Comparison of ENCODE assay signal across 17 cellular contexts in genomic region chr5:147860641-147861025, GRCh38. TPM values are rescaled to one million over a fixed set of nuclear protein-coding genes. Genes with fewer than 3 reads are reported as not detected.
DNase-seq lines count a peak whose midpoint lies in the region; ATAC-seq and TF ChIP-seq lines count a peak whose summit lies in the region.
"Had no signal": no experiment of that assay in that cellular context is flagged by ENCODE, and none has a peak within 500 bp of the region (broad histone marks: within the 10 kb centered on the region; RNA-seq: fewer than 3 reads in every experiment).

No MANE protein-coding gene starts in this region.

- no peak overlapping the region for H2BK20ac ChIP-seq in H9 (ENCODE audit: low read depth, low read length, poor library complexity, severe bottlenecking)

- H3K4me3 Mint-ChIP-seq in H9 (no peak overlapping the region), nephron (no peak overlapping the region)

- H3K27ac ChIP-seq in H9 (ENCODE audit: insufficient read length, low read depth, low read length) (peak overlapping the region; percentile 77), colonic mucosa (no peak overlapping the region), smooth muscle cell (ENCODE audit: low read depth) (no peak overlapping the region)
- H3K27ac ChIP-seq: SJSA1 had no signal

- H3K4me3 ChIP-seq in colonic mucosa (no peak overlapping the region), smooth muscle cell (no peak overlapping the region)
- H3K4me3 ChIP-seq: K562, SJSA1 had no signal

- no peak overlapping the region for H3K4ac ChIP-seq in H9 (ENCODE audit: low read depth, low read length)

- H3T11ph ChIP-seq in H9 (ENCODE audit: low read length) = no peak overlapping the region

- no peaks in the 10 kb centered on the region for H3K36me3 ChIP-seq in colonic mucosa
- no peaks in the 10 kb centered on the region for H3K36me3 ChIP-seq in smooth muscle cell (ENCODE audit: low read depth)
- H3K36me3 ChIP-seq: SJSA1 had no signal

- no peak for TF ChIP-seq CTCF in H9 (conservative IDR thresholded peaks at IDR 0.05)
- TF ChIP-seq CTCF in colonic mucosa (IDR thresholded peaks at IDR 0.05) = no peak
- TF ChIP-seq CTCF in nephron (IDR thresholded peaks at IDR 0.05; ENCODE audit: unreplicated experiment in 3 of 3) = no peak
- no peak for TF ChIP-seq CTCF in smooth muscle cell (IDR thresholded peaks at IDR 0.05; ENCODE audit: borderline replicate concordance, insufficient read depth, poor library complexity, severe bottlenecking)

- H2BK5ac ChIP-seq in H9 (ENCODE audit: insufficient read length, low read length) = no peak overlapping the region

- H2AFZ ChIP-seq in H9 (ENCODE audit: low read length) = no peak overlapping the region
- no peak overlapping the region for H2AFZ ChIP-seq in smooth muscle cell (ENCODE audit: low read depth)

- H3K27me3 ChIP-seq in H9 (ENCODE audit: insufficient read depth, low read length) = no peaks in the 10 kb centered on the region
- H3K27me3 ChIP-seq in colonic mucosa = no peaks in the 10 kb centered on the region
- H3K27me3 ChIP-seq in smooth muscle cell (ENCODE audit: low read depth) = peaks cover 29% of the 10 kb centered on the region
- H3K27me3 ChIP-seq: SJSA1 had no signal

- H3K9ac ChIP-seq in H9 (ENCODE audit: extremely low read depth, insufficient read length, low read length) (no peak overlapping the region), colonic mucosa (ENCODE audit: low read depth in 2 of 2, low read length in 2 of 2) (no peak overlapping the region), smooth muscle cell (ENCODE audit: low read depth) (no peak overlapping the region)

- H3K9me3 Mint-ChIP-seq in H9 (no peaks in the 10 kb centered on the region; a peak in 1 of 5 replicates), nephron (no peaks in the 10 kb centered on the region)

- H4K91ac ChIP-seq in H9 (ENCODE audit: insufficient read length, low read depth, low read length) = no peak overlapping the region

- H3K56ac ChIP-seq in H9 (ENCODE audit: insufficient read length, low read depth, low read length) = no peak overlapping the region

- no peaks in the 10 kb centered on the region for H3K23me2 ChIP-seq in H9 (ENCODE audit: insufficient read length, low read depth, low read length, poor library complexity, severe bottlenecking)

- no peak overlapping the region for H4K8ac ChIP-seq in H9 (replicated peaks; ENCODE audit: insufficient read length, low read depth, low read length)

- no peak overlapping the region for H3K18ac ChIP-seq in H9 (ENCODE audit: insufficient read length, low read depth, low read length)

- H3K4me1 ChIP-seq in H9 (ENCODE audit: insufficient read depth, low read length) = peaks cover 14% of the 10 kb centered on the region; the same call in 1 of the 2 replicates
- no peaks in the 10 kb centered on the region for H3K4me1 ChIP-seq in colonic mucosa
- no peaks in the 10 kb centered on the region for H3K4me1 ChIP-seq in smooth muscle cell (ENCODE audit: low read depth)
- H3K4me1 ChIP-seq: SJSA1 had no signal

- H3F3A ChIP-seq in smooth muscle cell (ENCODE audit: low read depth) = no peaks in the 10 kb centered on the region

- H3K36me3 Mint-ChIP-seq in H9 (ENCODE audit: insufficient read depth in 1 of 3, low read depth in 3 of 3) (peaks cover 0 to 32% (median 12%) of the 10 kb centered on the region in 3 experiments; a peak in 6 of 7 replicates), nephron (ENCODE audit: low read depth) (no peaks in the 10 kb centered on the region)

- H4K20me1 ChIP-seq in H9 (ENCODE audit: control insufficient read depth, insufficient read depth, insufficient read length) = no peaks in the 10 kb centered on the region
- no peaks in the 10 kb centered on the region for H4K20me1 ChIP-seq in smooth muscle cell (ENCODE audit: low read depth)

- no peaks in the 10 kb centered on the region for H3K9me3 ChIP-seq in H9 (ENCODE audit: control insufficient read depth, low read depth, low read length)
- H3K9me3 ChIP-seq in colonic mucosa = no peaks in the 10 kb centered on the region
- no peaks in the 10 kb centered on the region for H3K9me3 ChIP-seq in smooth muscle cell (replicated peaks; ENCODE audit: low read depth)
- H3K9me3 ChIP-seq: SJSA1 had no signal

- no peak overlapping the region for H2BK120ac ChIP-seq in H9 (ENCODE audit: low read depth, low read length, poor library complexity, severe bottlenecking)

- intact Hi-C loops in colonic mucosa (cut with DNase I) = no loop called here

- H3K23ac ChIP-seq in H9 (ENCODE audit: insufficient read length, low read depth, low read length) = no peak overlapping the region

- H2BK15ac ChIP-seq in H9 (ENCODE audit: low read depth, low read length) = no peak overlapping the region

- H4K5ac ChIP-seq in H9 (ENCODE audit: insufficient read length, low read depth, low read length) = no peak overlapping the region

- H3K4me1 Mint-ChIP-seq in H9 = peaks cover 30 to 80% of the 10 kb centered on the region in 2 experiments
- peaks cover 20% of the 10 kb centered on the region for H3K4me1 Mint-ChIP-seq in nephron

- no peak for ATAC-seq in GM21737 (IDR thresholded peaks at IDR 0.05; ENCODE audit: unreplicated experiment)
- no peak for ATAC-seq in GM18907 (IDR thresholded peaks at IDR 0.05; ENCODE audit: unreplicated experiment)
- ATAC-seq: K562, PC-3 had no signal

- H3K27ac Mint-ChIP-seq in H9 = peak overlapping the region; percentile 1 to 89 (median 45); a peak in 2 of 7 replicates
- peak overlapping the region in 2 of 3 experiments; percentile 5 to 36 for H3K27ac Mint-ChIP-seq in nephron

- DNase-seq in H9 = peak; percentile 43
- peak; percentile 99 for DNase-seq in NCI-H69 (lab: John Stamatoyannopoulos, UW)
- DNase-seq in colonic mucosa = peak; percentile 44
- no peak for DNase-seq in inferior parietal cortex (ENCODE audit: extremely low spot score)
- DNase-seq in smooth muscle cell (lab: John Stamatoyannopoulos, UW; ENCODE audit: unreplicated experiment) = no peak
- DNase-seq: AML-193, DMS79 treated with DMSO at 0.1 percent for 48 hours, H7, NCI-H1930, NCI-H510A, PC-3 had no signal

- no peak overlapping the region for H3K14ac ChIP-seq in H9 (ENCODE audit: insufficient read depth, low read length)

- no peaks in the 10 kb centered on the region for H3K79me2 ChIP-seq in H9 (ENCODE audit: insufficient read depth, low read length)
- no peaks in the 10 kb centered on the region for H3K79me2 ChIP-seq in smooth muscle cell (ENCODE audit: low read depth)

- no peak overlapping the region for H2AK5ac ChIP-seq in H9 (ENCODE audit: insufficient read length, low read length)

- H3K79me1 ChIP-seq in H9 (ENCODE audit: insufficient read depth, low read depth, low read length, poor library complexity, severe bottlenecking) = no peaks in the 10 kb centered on the region

- H3K4me2 ChIP-seq in H9 (ENCODE audit: insufficient read depth, insufficient read length, low read length) (no peak overlapping the region), smooth muscle cell (no peak overlapping the region)

- H3K27me3 Mint-ChIP-seq in H9 (ENCODE audit: low read depth) (no peaks in the 10 kb centered on the region), nephron (ENCODE audit: low read depth) (no peaks in the 10 kb centered on the region)

- H2BK12ac ChIP-seq in H9 (ENCODE audit: insufficient read length, low read depth, low read length) = no peak overlapping the region

- no CpG with 5 or more reads among the region's 1 CpG for WGBS in H9 (ENCODE audit: extremely low coverage, insufficient read length, low lambda C conversion rate)
- 87% methylated on average over 1 of the region's 1 CpG for WGBS in smooth muscle cell (ENCODE audit: low lambda C conversion rate)

RNA-seq across cellular contexts. Expression of gene SCGB3A2, which starts 17.9 kb away (rescaled TPM):
- total RNA-seq in H9 (2021) (62.5 and 66.0 TPM in 2 replicates), colonic mucosa (under 1 TPM in 1 of 2 donors, not detected in 1; 0.67 TPM), smooth muscle cell (2.3 and 2.7 TPM in 2 replicates)
- polyA plus RNA-seq in smooth muscle cell = 3.9 and 13.2 TPM in 2 replicates
- total RNA-seq: A673, SJSA1 had no signal
- polyA plus RNA-seq: K562 had no signal

RNA-seq across cellular contexts. Expression of gene SPINK1, which starts 29.2 kb away (rescaled TPM):
- total RNA-seq in H9 (2021) (2.0 and 3.1 TPM in 2 replicates), colonic mucosa (100 to 1,000 TPM; 423 to 623 TPM), smooth muscle cell (0.49 TPM in 1 of 2 replicates, not detected in the other)
- polyA plus RNA-seq in smooth muscle cell = 0.69 and 5.3 TPM in 2 replicates
- total RNA-seq: A673, PC-3, SJSA1 had no signal

RNA-seq across cellular contexts. Expression of gene C5orf46, which starts 45.7 kb away (rescaled TPM):
- total RNA-seq in H9 (2021) (not detected in 2 replicates), colonic mucosa (not detected), smooth muscle cell (15.1 and 27.1 TPM in 2 replicates)
- 10.2 and 43.3 TPM in 2 replicates for polyA plus RNA-seq in smooth muscle cell
- total RNA-seq: A673, H7, K562 had no signal
- polyA plus RNA-seq: K562 had no signal

Comparison
In these comparisons a context has a peak if more than half of its experiments do, and no peak if none do; other contexts are left out.
1. DNase-seq: peak in H9 (single experiment), NCI-H69 (single experiment) and colonic mucosa (single experiment); none in inferior parietal cortex (single experiment) and smooth muscle cell (single experiment).
2. RNA of gene SCGB3A2, which starts 17.9 kb away (total RNA-seq): 62.5 to 66.0 TPM in H9; 2.3 to 2.7 TPM in smooth muscle cell and 0.67 TPM in colonic mucosa; every median in the first group is over 10 times any median in the second.
3. RNA of gene SPINK1, which starts 29.2 kb away (total RNA-seq): 423 to 623 TPM in colonic mucosa; 2.0 to 3.1 TPM in H9 and 0.49 TPM in smooth muscle cell; every median in the first group is over 100 times any median in the second.
4. RNA of gene C5orf46, which starts 45.7 kb away (total RNA-seq): 15.1 to 27.1 TPM in smooth muscle cell; not detected in H9 and not detected in colonic mucosa; every median in the first group is over 10 times any median in the second.